ENCODE assay signal across 19 cellular contexts in genomic region chr6:76708641-76709331, GRCh38.
DNase-seq lines count a peak whose midpoint lies in the region; FAIRE-seq and TF ChIP-seq lines count a peak whose summit lies in the region.
"Had no signal": no experiment of that assay in that cellular context is flagged by ENCODE, and none has a peak within 500 bp of the region (broad histone marks: within the 10 kb centered on the region; RNA-seq: fewer than 3 reads in every experiment).

No MANE protein-coding gene starts in this region.

- no peak overlapping the region for H3K14ac ChIP-seq in H1 (ENCODE audit: insufficient read length)

- no peaks in the 10 kb centered on the region for H3K9me3 ChIP-seq in H1 (ENCODE audit: insufficient read depth in 2 of 2, low read depth in 1 of 2, low read length in 1 of 2)
- H3K9me3 ChIP-seq: BLaER1 treated with 17β-estradiol and CSF1 and Interleukin-3, amounts not matched to agents 10 nM and 100 nM; Peyer's patch; SJCRH30 had no signal

- H3K9ac ChIP-seq in H1 (replicated peaks in 1 of 4; ENCODE audit: extremely low read depth in 1 of 4, low read depth in 3 of 4, low read length in 3 of 4) (no peak overlapping the region), mesendoderm (ENCODE audit: low read length) (no peak overlapping the region)
- H3K9ac ChIP-seq: BLaER1 treated with 17β-estradiol and CSF1 and Interleukin-3, amounts not matched to agents 10 nM and 100 nM had no signal

- H4K91ac ChIP-seq in H1 (replicated peaks; ENCODE audit: insufficient read length, low read length) = no peak overlapping the region

- no peaks in the 10 kb centered on the region for H3K4me1 ChIP-seq in H1 (replicated peaks in 1 of 4; ENCODE audit: control insufficient read depth in 3 of 4, insufficient read depth in 4 of 4, low read length in 3 of 4)
- peaks cover 4% of the 10 kb centered on the region for H3K4me1 ChIP-seq in mesendoderm (ENCODE audit: control insufficient read depth, low read depth, low read length)
- H3K4me1 ChIP-seq: Peyer's patch, SJCRH30 had no signal

- FAIRE-seq in H1 (lab: Jason Lieb, UNC) = peak; percentile 68

- H4K5ac ChIP-seq in H1 (ENCODE audit: insufficient read length, low read depth, low read length) = no peak overlapping the region
- H4K5ac ChIP-seq in mesendoderm (ENCODE audit: low read length) = no peak overlapping the region

- no peaks in the 10 kb centered on the region for H3K23me2 ChIP-seq in H1 (ENCODE audit: low read depth, low read length)

- TF ChIP-seq EP300 in H1 (IDR thresholded peaks at IDR 0.05; ENCODE audit: borderline replicate concordance in 1 of 2, low read depth in 2 of 2, low read length in 2 of 2) = no peak

- no peak overlapping the region for H3K4me3 ChIP-seq in H1 (ENCODE audit: extremely low read depth in 1 of 4, insufficient read depth in 2 of 4, low read depth in 3 of 4, low read length in 4 of 4)
- H3K4me3 ChIP-seq in mesendoderm (ENCODE audit: low read length) = no peak overlapping the region
- H3K4me3 ChIP-seq: BLaER1 treated with 17β-estradiol and CSF1 and Interleukin-3, amounts not matched to agents 10 nM and 100 nM; Peyer's patch; SJCRH30 had no signal

- H3K4me2 ChIP-seq in H1 (ENCODE audit: insufficient read depth in 1 of 2, low read depth in 2 of 2, low read length in 2 of 2) (no peak overlapping the region), mesendoderm (ENCODE audit: low read length) (no peak overlapping the region)
- H3K4me2 ChIP-seq: BLaER1 treated with 17β-estradiol and CSF1 and Interleukin-3, amounts not matched to agents 10 nM and 100 nM had no signal

- no peak overlapping the region for H2BK12ac ChIP-seq in H1 (ENCODE audit: low read depth, low read length)

- H3K27me3 ChIP-seq in H1 (replicated peaks in 1 of 4; ENCODE audit: control insufficient read depth in 3 of 4, extremely low read depth in 1 of 4, insufficient read depth in 3 of 4, low read length in 3 of 4) = no peaks in the 10 kb centered on the region
- no peaks in the 10 kb centered on the region for H3K27me3 ChIP-seq in mesendoderm (ENCODE audit: insufficient read depth, low read length, poor library complexity)
- H3K27me3 ChIP-seq: BLaER1 treated with 17β-estradiol and CSF1 and Interleukin-3, amounts not matched to agents 10 nM and 100 nM; Peyer's patch; SJCRH30 had no signal

- H3K56ac ChIP-seq in H1 (replicated peaks; ENCODE audit: insufficient read length, low read depth, low read length) (no peak overlapping the region), mesendoderm (ENCODE audit: low read length) (no peak overlapping the region)

- H3K79me1 ChIP-seq in H1 (ENCODE audit: low read depth, low read length) (no peaks in the 10 kb centered on the region), mesendoderm (ENCODE audit: low read length) (no peaks in the 10 kb centered on the region)

- H4K20me1 ChIP-seq in H1 (replicated peaks in 1 of 2; ENCODE audit: control insufficient read depth in 1 of 2, insufficient read depth in 2 of 2, low read length in 2 of 2) = peaks cover 0 to 2% of the 10 kb centered on the region in 2 experiments
- H4K20me1 ChIP-seq: BLaER1 treated with 17β-estradiol and CSF1 and Interleukin-3, amounts not matched to agents 10 nM and 100 nM had no signal

- no peak for TF ChIP-seq POLR2A in H1 (IDR thresholded peaks at IDR 0.05; ENCODE audit: control extremely low read depth in 1 of 2, low read depth in 2 of 2, low read length in 2 of 2)

- no peak overlapping the region for H2AFZ ChIP-seq in H1 (ENCODE audit: low read length)

- no peak overlapping the region for H2BK15ac ChIP-seq in H1 (ENCODE audit: low read length)
- no peak overlapping the region for H2BK15ac ChIP-seq in mesendoderm (replicated peaks; ENCODE audit: low read depth)

- H4K8ac ChIP-seq in H1 (ENCODE audit: extremely low read depth, insufficient read depth, low read length) (no peak overlapping the region), mesendoderm (ENCODE audit: low read depth, low read length) (no peak overlapping the region)

- peak; percentile 4 for DNase-seq in NCI-H146 (lab: John Stamatoyannopoulos, UW)
- DNase-seq in NCI-H146 treated with DMSO at 0.1 percent for 48 hours (lab: John Stamatoyannopoulos, UW; ENCODE audit: unreplicated experiment) = no peak
- peak; percentile 17 for DNase-seq in HT-29 (ENCODE audit: low spot score)
- DNase-seq in H1 (ENCODE audit: low read depth in 1 of 2, low spot score in 2 of 2) = no peak
- peak; percentile 83 for DNase-seq in mesendoderm
- no peak for DNase-seq in NCI-H1436 (lab: John Stamatoyannopoulos, UW)
- DNase-seq in ureter (ENCODE audit: low spot score) = no peak
- no peak for DNase-seq in DMS 273 treated with DMSO at 0.1 percent for 48 hours (lab: John Stamatoyannopoulos, UW)
- DNase-seq: ACHN; CD8-positive, alpha-beta T cell; DMS153; HCEC 1CT; NCI-H187 treated with DMSO at 0.1 percent for 48 hours; NCI-H510A; Peyer's patch; SJCRH30; T-cell had no signal

- H3K4ac ChIP-seq in H1 (replicated peaks; ENCODE audit: insufficient read length, low read depth, low read length) (no peak overlapping the region), mesendoderm (ENCODE audit: low read depth, low read length) (no peak overlapping the region)

- POLR2A ChIA-PET in H1 (lab: Charles Lee; ENCODE audit: partially characterized antibody) = no interaction called here

- CTCF ChIA-PET in H1 (lab: Charles Lee; ENCODE audit: partially characterized antibody) = interaction anchor here (0.9 to 2.1 kb wide), 4 partner anchors 9 to 152 kb away, joined by 3 to 6 read pairs (median 4); no protein-coding TSS in a partner anchor

- TF ChIP-seq RAD21 in H1 (IDR thresholded peaks at IDR 0.05 in 1 of 2, conservative IDR thresholded peaks at IDR 0.05 in 1 of 2; ENCODE audit: low read depth in 2 of 2, low read length in 2 of 2) = no peak

- WGBS in H1 (ENCODE audit: extremely low coverage in 1 of 2, insufficient coverage in 1 of 2, insufficient read length in 1 of 2, insufficient replicate concordance in 2 of 2, low coverage in 1 of 2, low lambda C conversion rate in 2 of 2, missing lambda C conversion rate in 1 of 2), 2 experiments = 96% methylated on average over 5 of the region's 5 CpGs; no CpG with 5 or more reads in 1 of the 2 experiments
- WGBS in mesendoderm (ENCODE audit: extremely low coverage, insufficient coverage, low lambda C conversion rate) = no CpG with 5 or more reads among the region's 5 CpGs

- H3K23ac ChIP-seq in H1 (ENCODE audit: insufficient read length) = no peak overlapping the region
- H3K23ac ChIP-seq in mesendoderm (ENCODE audit: low read length) = no peak overlapping the region

- H2BK5ac ChIP-seq in H1 (ENCODE audit: low read depth, low read length) = no peak overlapping the region
- H2BK5ac ChIP-seq in mesendoderm (ENCODE audit: low read length) = no peak overlapping the region

- TF ChIP-seq CTCF in H1 (IDR thresholded peaks at IDR 0.05; ENCODE audit: control extremely low read depth in 1 of 3, insufficient read depth in 1 of 3, low read depth in 1 of 3, low read length in 3 of 3) = no peak

- no peaks in the 10 kb centered on the region for H3K36me3 ChIP-seq in H1 (ENCODE audit: control insufficient read depth in 2 of 4, insufficient read depth in 4 of 4, low read length in 3 of 4)
- no peaks in the 10 kb centered on the region for H3K36me3 ChIP-seq in mesendoderm (ENCODE audit: control insufficient read depth, insufficient read depth, low read length)
- H3K36me3 ChIP-seq: BLaER1 treated with 17β-estradiol and CSF1 and Interleukin-3, amounts not matched to agents 10 nM and 100 nM; Peyer's patch; SJCRH30 had no signal

- H2AK5ac ChIP-seq in H1 (ENCODE audit: low read depth, low read length) (no peak overlapping the region), mesendoderm (ENCODE audit: low read length) (no peak overlapping the region)

- H3K79me2 ChIP-seq in H1 (ENCODE audit: control insufficient read depth in 1 of 2, insufficient read depth in 2 of 2, low read length in 2 of 2) = no peaks in the 10 kb centered on the region
- H3K79me2 ChIP-seq in mesendoderm (ENCODE audit: control insufficient read depth, insufficient read depth, low read length) = no peaks in the 10 kb centered on the region

- H3K18ac ChIP-seq in H1 (ENCODE audit: extremely low read depth, low read length) (no peak overlapping the region), mesendoderm (ENCODE audit: low read length) (no peak overlapping the region)

- H2BK120ac ChIP-seq in H1 (replicated peaks; ENCODE audit: low read depth, low read length) = no peak overlapping the region
- no peak overlapping the region for H2BK120ac ChIP-seq in mesendoderm (ENCODE audit: low read depth, low read length)

- H2BK20ac ChIP-seq in H1 (ENCODE audit: low read length) = no peak overlapping the region

- H3K27ac ChIP-seq in H1 (ENCODE audit: low read depth, low read length) (no peak overlapping the region), mesendoderm (ENCODE audit: low read depth, low read length) (no peak overlapping the region)
- H3K27ac ChIP-seq: 22Rv1; BLaER1 treated with 17β-estradiol and CSF1 and Interleukin-3, amounts not matched to agents 10 nM and 100 nM; Peyer's patch; SJCRH30 had no signal

TF ChIP-seq in H1, 55 proteins besides CTCF, POLR2A, EP300 and RAD21:
- TF ChIP-seq BACH1 (IDR thresholded peaks at IDR 0.05; ENCODE audit: low read length) (no peak), EGR1 (IDR thresholded peaks at IDR 0.05; ENCODE audit: borderline replicate concordance, low read depth, low read length) (no peak), CTBP2 (IDR thresholded peaks at IDR 0.05; ENCODE audit: borderline replicate concordance, insufficient read depth, insufficient read length, low read length) (no peak), RNF2 (IDR thresholded peaks at IDR 0.05; ENCODE audit: borderline replicate concordance, low read depth, low read length, missing control alignments, poor library complexity, severe bottlenecking) (no peak), CBX5 (IDR thresholded peaks at IDR 0.05; ENCODE audit: low read depth, low read length) (no peak), POLR2AphosphoS5 (IDR thresholded peaks at IDR 0.05; ENCODE audit: low read depth, low read length) (no peak)
TF ChIP-seq in H1: peak in this region for 0.

Comparison
In these comparisons a context has a peak if more than half of its experiments do, and no peak if none do; other contexts are left out.
1. DNase-seq: peak in NCI-H146 (single experiment), HT-29 (single experiment) and mesendoderm (single experiment); none in NCI-H146 treated with DMSO at 0.1 percent for 48 hours (single experiment), H1 (0 of 2), NCI-H1436 (single experiment), ureter (single experiment) and DMS 273 treated with DMSO at 0.1 percent for 48 hours (single experiment).